Comparison of ENCODE assay signal across 24 cellular contexts in the genomic region with DNA sequence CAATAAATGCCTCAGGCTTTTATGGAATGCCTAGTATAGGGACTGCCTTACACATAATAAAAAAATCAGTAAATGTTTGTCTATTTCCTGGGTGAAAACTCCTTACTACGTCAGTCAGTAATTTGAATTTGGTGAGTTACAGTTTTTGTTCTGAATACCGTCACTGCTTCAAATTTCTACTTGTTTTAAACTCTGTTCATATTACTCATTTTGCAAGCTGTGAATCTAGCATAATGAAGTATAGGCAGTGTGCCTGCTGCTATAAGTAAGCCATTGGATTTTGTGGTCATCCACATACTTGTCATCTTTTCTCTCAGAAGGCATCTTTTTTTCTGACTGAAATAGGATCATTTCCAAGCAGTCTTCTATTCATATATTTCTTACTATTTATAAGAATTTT.
"Had no signal": no experiment of that assay in that cellular context is flagged by ENCODE, and none has a peak within 500 bp of the region (broad histone marks: within the 10 kb centered on the region; RNA-seq: fewer than 3 reads in every experiment).

No MANE protein-coding gene starts in this region.

- H3K4me1 ChIP-seq: adrenal gland, foreskin keratinocyte, neural progenitor cell had no signal

- H2AFZ ChIP-seq: hepatocyte, neural progenitor cell had no signal

- H3K9ac ChIP-seq: neural progenitor cell had no signal

- H3K9me3 Mint-ChIP-seq: activated CD4-positive, alpha-beta T cell treated with anti-CD3 and anti-CD28 coated beads, Interleukin-2, amount 10 ng/mL, durations not matched to agents 7 days and 5 days; activated CD8-positive, alpha-beta T cell treated with anti-CD3 and anti-CD28 coated beads for 36 hours; activated naive CD4-positive, alpha-beta T cell treated with anti-CD3 and anti-CD28 coated beads, Interleukin-2, amount 50 U/mL, for 72 hours; activated T-helper 1 cell treated with anti-CD3 and anti-CD28 coated beads, Interleukin-12 subunit alpha, Interleukin-12 subunit beta, Interleukin-2, Interleukin-4 antibody, amounts not matched to agents 30 ng/mL and 10 ng/mL and 1 ng/mL, durations not matched to agents 14 hours and 24 hours and 36 hours; naive thymus-derived CD8-positive, alpha-beta T cell; neural progenitor cell; stimulated activated naive CD8-positive, alpha-beta T cell treated with anti-CD3 and anti-CD28 coated beads, Interleukin-15, Interleukin-2, amounts not matched to agents 100 ng/mL and 50 ng/mL, for 24 hours had no signal

- H3K36me3 Mint-ChIP-seq: activated CD8-positive, alpha-beta memory T cell treated with anti-CD3 and anti-CD28 coated beads, Interleukin-2, amount 10 ng/mL, durations not matched to agents 7 days and 5 days; activated naive CD4-positive, alpha-beta T cell treated with anti-CD3 and anti-CD28 coated beads, Interleukin-2, amount 50 U/mL, for 72 hours; immature natural killer cell; naive thymus-derived CD8-positive, alpha-beta T cell; neural progenitor cell had no signal

- H3K27ac ChIP-seq: adrenal gland, epithelial cell of prostate, foreskin keratinocyte, hepatocyte, left ventricle myocardium inferior, neural progenitor cell, tibial nerve, WERI-Rb-1 had no signal

- FAIRE-seq: urothelium cell line had no signal

- H3K27me3 ChIP-seq: adrenal gland, foreskin keratinocyte, hepatocyte, neural progenitor cell, tibial nerve had no signal

- H3K36me3 ChIP-seq: adrenal gland, left ventricle myocardium inferior, neural progenitor cell, tibial nerve, WERI-Rb-1 had no signal

- ATAC-seq: activated CD8-positive, alpha-beta memory T cell treated with anti-CD3 and anti-CD28 coated beads, Interleukin-2, amount 10 ng/mL, durations not matched to agents 7 days and 5 days; activated CD8-positive, alpha-beta T cell treated with anti-CD3 and anti-CD28 coated beads for 36 hours; activated naive CD4-positive, alpha-beta T cell treated with anti-CD3 and anti-CD28 coated beads, Interleukin-2, amount 50 U/mL, for 72 hours; foreskin keratinocyte; naive thymus-derived CD8-positive, alpha-beta T cell had no signal

- H3K79me2 ChIP-seq: hepatocyte had no signal

- DNase-seq: activated CD4-positive, alpha-beta T cell treated with anti-CD3 and anti-CD28 coated beads, Interleukin-2, amount 10 ng/mL, durations not matched to agents 7 days and 5 days; activated CD4-positive, CD25-positive, alpha-beta regulatory T cell treated with anti-CD3 and anti-CD28 coated beads, Interleukin-2, amount 50 U/mL, for 72 hours; activated CD8-positive, alpha-beta memory T cell treated with anti-CD3 and anti-CD28 coated beads, Interleukin-2, amount 10 ng/mL, durations not matched to agents 7 days and 5 days; activated CD8-positive, alpha-beta T cell treated with anti-CD3 and anti-CD28 coated beads for 36 hours; adrenal gland; cerebellar nuclear complex; foreskin keratinocyte; glutamatergic neuron; immature natural killer cell; kidney glomerular epithelial cell; left ventricle myocardium inferior; naive thymus-derived CD8-positive, alpha-beta T cell; posterior cingulate gyrus; stimulated activated CD4-positive, alpha-beta T cell treated with anti-CD3 and anti-CD28 coated beads, Interleukin-4, amount 100 ng/mL, for 4 hours; substantia nigra; WERI-Rb-1 had no signal

- H3K9me3 ChIP-seq: adrenal gland, left ventricle myocardium inferior, tibial nerve had no signal

- H3K4me3 Mint-ChIP-seq: activated CD4-positive, alpha-beta T cell treated with anti-CD3 and anti-CD28 coated beads, Interleukin-2, amount 10 ng/mL, durations not matched to agents 7 days and 5 days; activated CD8-positive, alpha-beta memory T cell treated with anti-CD3 and anti-CD28 coated beads, Interleukin-2, amount 10 ng/mL, durations not matched to agents 7 days and 5 days; activated CD8-positive, alpha-beta T cell treated with anti-CD3 and anti-CD28 coated beads for 36 hours; activated T-helper 1 cell treated with anti-CD3 and anti-CD28 coated beads, Interleukin-12 subunit alpha, Interleukin-12 subunit beta, Interleukin-2, Interleukin-4 antibody, amounts not matched to agents 30 ng/mL and 10 ng/mL and 1 ng/mL, durations not matched to agents 14 hours and 24 hours and 36 hours; immature natural killer cell; naive thymus-derived CD8-positive, alpha-beta T cell; neural progenitor cell; stimulated activated naive CD8-positive, alpha-beta T cell treated with anti-CD3 and anti-CD28 coated beads, Interleukin-15, Interleukin-2, amounts not matched to agents 100 ng/mL and 50 ng/mL, for 24 hours had no signal

- H3K4me3 ChIP-seq: adrenal gland, hepatocyte, left ventricle myocardium inferior, neural progenitor cell, tibial nerve had no signal

- H3K27ac Mint-ChIP-seq: activated CD4-positive, alpha-beta T cell treated with anti-CD3 and anti-CD28 coated beads, Interleukin-2, amount 10 ng/mL, durations not matched to agents 7 days and 5 days; activated CD8-positive, alpha-beta memory T cell treated with anti-CD3 and anti-CD28 coated beads, Interleukin-2, amount 10 ng/mL, durations not matched to agents 7 days and 5 days; activated CD8-positive, alpha-beta T cell treated with anti-CD3 and anti-CD28 coated beads for 36 hours; activated naive CD4-positive, alpha-beta T cell treated with anti-CD3 and anti-CD28 coated beads, Interleukin-2, amount 50 U/mL, for 72 hours; activated T-helper 1 cell treated with anti-CD3 and anti-CD28 coated beads, Interleukin-12 subunit alpha, Interleukin-12 subunit beta, Interleukin-2, Interleukin-4 antibody, amounts not matched to agents 30 ng/mL and 10 ng/mL and 1 ng/mL, durations not matched to agents 14 hours and 24 hours and 36 hours; immature natural killer cell; naive thymus-derived CD8-positive, alpha-beta T cell; neural progenitor cell; stimulated activated naive CD8-positive, alpha-beta T cell treated with anti-CD3 and anti-CD28 coated beads, Interleukin-15, Interleukin-2, amounts not matched to agents 100 ng/mL and 50 ng/mL, for 24 hours had no signal

- H3K4me2 ChIP-seq: hepatocyte, neural progenitor cell had no signal

- H3K4me1 Mint-ChIP-seq: activated CD4-positive, alpha-beta T cell treated with anti-CD3 and anti-CD28 coated beads, Interleukin-2, amount 10 ng/mL, durations not matched to agents 7 days and 5 days; activated CD8-positive, alpha-beta memory T cell treated with anti-CD3 and anti-CD28 coated beads, Interleukin-2, amount 10 ng/mL, durations not matched to agents 7 days and 5 days; immature natural killer cell; naive thymus-derived CD8-positive, alpha-beta T cell; neural progenitor cell had no signal
